Comparison of ENCODE assay signal across 1 cellular context in the genomic region with DNA sequence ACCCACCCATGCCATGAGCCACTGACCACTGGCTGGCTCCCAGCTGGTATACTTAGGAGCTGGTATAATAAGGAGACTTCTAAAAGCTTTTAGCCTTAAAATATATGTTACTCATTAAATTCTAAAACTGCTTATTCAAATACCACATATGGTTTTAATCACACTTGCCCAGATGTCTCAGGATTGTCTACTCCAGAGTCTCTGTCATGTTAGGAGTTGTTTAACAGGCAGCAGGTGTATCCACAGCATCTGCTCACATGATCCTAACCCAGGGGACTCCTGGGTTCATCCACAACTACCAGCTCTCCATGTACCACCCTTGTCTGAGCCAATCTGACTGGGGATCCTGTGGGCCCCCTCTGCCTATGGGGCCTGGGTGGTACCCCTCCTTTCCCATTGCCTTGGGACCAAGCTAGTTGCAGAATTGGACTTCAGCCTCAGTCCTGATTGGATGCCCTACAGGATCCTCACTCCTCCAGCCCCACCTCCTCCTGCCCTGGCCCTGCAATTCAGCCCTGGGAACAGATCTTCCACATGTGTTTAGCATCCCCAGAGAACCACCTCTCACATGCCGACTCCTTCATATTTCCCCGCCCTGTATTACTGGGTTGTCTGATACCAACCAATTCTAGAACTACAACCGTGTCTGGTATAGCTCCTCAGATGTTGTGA.
TF ChIP-seq lines count a peak whose summit lies in the region.

No MANE protein-coding gene starts in this region.

TF ChIP-seq in SK-N-SH, 30 proteins besides CTCF, POLR2A, EP300 and RAD21 (continued from another document):
- TF ChIP-seq, protein P1, sequence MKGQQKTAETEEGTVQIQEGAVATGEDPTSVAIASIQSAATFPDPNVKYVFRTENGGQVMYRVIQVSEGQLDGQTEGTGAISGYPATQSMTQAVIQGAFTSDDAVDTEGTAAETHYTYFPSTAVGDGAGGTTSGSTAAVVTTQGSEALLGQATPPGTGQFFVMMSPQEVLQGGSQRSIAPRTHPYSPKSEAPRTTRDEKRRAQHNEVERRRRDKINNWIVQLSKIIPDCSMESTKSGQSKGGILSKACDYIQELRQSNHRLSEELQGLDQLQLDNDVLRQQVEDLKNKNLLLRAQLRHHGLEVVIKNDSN (IDR thresholded peaks at IDR 0.05; ENCODE audit: borderline replicate concordance, low read depth): 0 out of 2 replicates have a peak, but pooled peaks have one; percentile 19
- TF ChIP-seq ELF1 (IDR thresholded peaks at IDR 0.05) (no peak), POLR2AphosphoS5 (IDR thresholded peaks at IDR 0.05; ENCODE audit: low read depth, low read length) (peak; percentile 89), RXRA (IDR thresholded peaks at IDR 0.05; ENCODE audit: borderline replicate concordance, low read depth) (peak; percentile 15; the same call in 1 of the 2 replicates), MEF2A (IDR thresholded peaks at IDR 0.05; ENCODE audit: borderline replicate concordance, low read depth) (no peak), YY1 (IDR thresholded peaks at IDR 0.05; ENCODE audit: low read depth) (no peak), RCOR1 (IDR thresholded peaks at IDR 0.05; ENCODE audit: low read length) (peak; percentile 55; the same call in 1 of the 2 replicates), EZH2phosphoT487 (IDR thresholded peaks at IDR 0.05; ENCODE audit: borderline replicate concordance, low read depth) (no peak), NFIC (IDR thresholded peaks at IDR 0.05; ENCODE audit: borderline replicate concordance) (peak; percentile 53; the same call in 1 of the 2 replicates), SIN3A (IDR thresholded peaks at IDR 0.05; ENCODE audit: borderline replicate concordance, low read depth, low read length) (no peak), FOXJ3 (CRISPR knock-in tag; IDR thresholded peaks at IDR 0.05) (no peak)
